Comparison of ENCODE assay signal across 1 cellular context in the genomic region with DNA sequence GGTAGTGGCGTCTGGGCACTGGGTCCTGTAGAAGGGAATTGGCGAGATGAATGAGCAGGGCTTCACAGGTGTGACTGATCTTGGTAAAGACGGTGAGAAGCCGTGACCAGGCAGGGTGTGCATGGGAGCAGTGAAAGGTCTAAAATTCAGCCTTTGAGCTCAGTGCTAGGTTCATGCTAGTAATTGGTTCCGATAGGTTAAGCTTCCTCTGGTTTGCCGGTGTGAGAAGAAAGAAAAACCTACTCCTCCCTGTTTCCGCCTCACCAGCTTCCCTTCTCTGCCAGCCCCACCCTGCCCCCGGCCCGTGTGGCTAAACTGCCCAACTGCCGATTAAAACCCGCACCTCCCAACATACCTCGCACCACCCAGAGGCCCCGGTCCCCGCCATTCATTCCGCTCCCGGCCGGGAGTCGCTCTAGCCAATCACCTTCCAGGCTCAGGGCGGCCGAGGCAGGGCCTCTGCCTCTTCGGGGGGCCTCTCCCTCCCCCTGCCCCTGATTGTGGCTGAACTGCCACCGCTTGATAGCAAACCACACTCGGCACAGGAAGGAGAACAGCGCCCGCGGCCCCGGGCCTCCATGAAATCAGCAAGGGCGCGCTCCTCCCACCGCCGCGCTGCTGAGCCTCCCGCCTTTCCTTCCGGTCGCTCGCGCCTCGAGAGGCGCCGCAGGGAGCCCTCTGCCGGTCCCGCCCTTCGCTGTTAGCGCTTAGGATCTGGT.
TF ChIP-seq lines count a peak whose summit lies in the region.

No MANE protein-coding gene starts in this region.

TF ChIP-seq in HEK293, 187 proteins besides CTCF, POLR2A, EP300 and RAD21 (continued from another document and continues in another):
- no peak for TF ChIP-seq ZNF530 (tag by site-specific recombination; IDR thresholded peaks at IDR 0.05; ENCODE audit: low read depth)
- TF ChIP-seq ZFP69B (tag by site-specific recombination; IDR thresholded peaks at IDR 0.05) = peak; percentile 10; the same call in 1 of the 2 replicates
- TF ChIP-seq ZNF626 (tag by site-specific recombination; IDR thresholded peaks at IDR 0.05) = no peak
- TF ChIP-seq AEBP2 (tag by site-specific recombination; IDR thresholded peaks at IDR 0.05; ENCODE audit: borderline replicate concordance) = no peak
- TF ChIP-seq ZNF248 (tag by site-specific recombination; IDR thresholded peaks at IDR 0.05) = no peak
- TF ChIP-seq, protein P1, sequence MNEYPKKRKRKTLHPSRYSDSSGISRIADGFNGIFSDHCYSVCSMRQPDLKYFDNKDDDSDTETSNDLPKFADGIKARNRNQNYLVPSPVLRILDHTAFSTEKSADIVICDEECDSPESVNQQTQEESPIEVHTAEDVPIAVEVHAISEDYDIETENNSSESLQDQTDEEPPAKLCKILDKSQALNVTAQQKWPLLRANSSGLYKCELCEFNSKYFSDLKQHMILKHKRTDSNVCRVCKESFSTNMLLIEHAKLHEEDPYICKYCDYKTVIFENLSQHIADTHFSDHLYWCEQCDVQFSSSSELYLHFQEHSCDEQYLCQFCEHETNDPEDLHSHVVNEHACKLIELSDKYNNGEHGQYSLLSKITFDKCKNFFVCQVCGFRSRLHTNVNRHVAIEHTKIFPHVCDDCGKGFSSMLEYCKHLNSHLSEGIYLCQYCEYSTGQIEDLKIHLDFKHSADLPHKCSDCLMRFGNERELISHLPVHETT (tag by site-specific recombination; IDR thresholded peaks at IDR 0.05) = no peak
- peak; percentile 79 for TF ChIP-seq ZNF335 (tag by site-specific recombination; conservative IDR thresholded peaks at IDR 0.05)
- TF ChIP-seq ZNF391 (tag by site-specific recombination; IDR thresholded peaks at IDR 0.05; ENCODE audit: borderline replicate concordance, low read depth) = peak; percentile 60; the same call in 1 of the 2 replicates
- TF ChIP-seq ZBTB17 (tag by site-specific recombination; IDR thresholded peaks at IDR 0.05) = peak; percentile 70; the same call in 1 of the 2 replicates
- TF ChIP-seq ZNF311 (tag by site-specific recombination; IDR thresholded peaks at IDR 0.05; ENCODE audit: borderline replicate concordance) = no peak
- TF ChIP-seq ZNF140 (tag by site-specific recombination; IDR thresholded peaks at IDR 0.05) = no peak
- 0 out of 2 replicates have a peak, but pooled peaks have one; percentile 37 for TF ChIP-seq ZBTB10 (tag by site-specific recombination; IDR thresholded peaks at IDR 0.05)
- TF ChIP-seq ZNF830 (tag by site-specific recombination; IDR thresholded peaks at IDR 0.05; ENCODE audit: low read depth) = no peak
- TF ChIP-seq, protein P2, sequence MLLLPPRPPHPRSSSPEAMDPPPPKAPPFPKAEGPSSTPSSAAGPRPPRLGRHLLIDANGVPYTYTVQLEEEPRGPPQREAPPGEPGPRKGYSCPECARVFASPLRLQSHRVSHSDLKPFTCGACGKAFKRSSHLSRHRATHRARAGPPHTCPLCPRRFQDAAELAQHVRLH (tag by site-specific recombination; IDR thresholded peaks at IDR 0.05) = no peak; the same call in 1 of the 2 replicates
- TF ChIP-seq ZNF561 (tag by site-specific recombination; IDR thresholded peaks at IDR 0.05; ENCODE audit: borderline replicate concordance) = peak; percentile 53; the same call in 1 of the 2 replicates
- TF ChIP-seq ZNF37A (tag by site-specific recombination; IDR thresholded peaks at IDR 0.05) = no peak
- TF ChIP-seq ZEB2 (tag by site-specific recombination; IDR thresholded peaks at IDR 0.05) = peak; percentile 67
- TF ChIP-seq ZNF768 (tag by site-specific recombination; IDR thresholded peaks at IDR 0.05) = no peak; the same call in 1 of the 2 replicates
- TF ChIP-seq SCRT2 (tag by site-specific recombination; IDR thresholded peaks at IDR 0.05) = peak; percentile 34; the same call in 1 of the 2 replicates
- TF ChIP-seq ZNF558 (tag by site-specific recombination; IDR thresholded peaks at IDR 0.05) = no peak
- TF ChIP-seq ZNF501 (tag by site-specific recombination; IDR thresholded peaks at IDR 0.05) = no peak
- no peak for TF ChIP-seq ZNF184 (tag by site-specific recombination; IDR thresholded peaks at IDR 0.05)
- no peak for TF ChIP-seq ZNF585B (tag by site-specific recombination; IDR thresholded peaks at IDR 0.05)
- TF ChIP-seq ZNF366 (tag by site-specific recombination; conservative IDR thresholded peaks at IDR 0.05) = no peak; the same call in 1 of the 2 replicates
- peak; percentile 72 for TF ChIP-seq ZNF398 (tag by site-specific recombination; IDR thresholded peaks at IDR 0.05)
- TF ChIP-seq PRDM1 (tag by site-specific recombination; IDR thresholded peaks at IDR 0.05) = 0 out of 2 replicates have a peak, but pooled peaks have one; percentile 46
- TF ChIP-seq ZNF707 (tag by site-specific recombination; IDR thresholded peaks at IDR 0.05) = no peak
- no peak for TF ChIP-seq ZNF658 (tag by site-specific recombination; IDR thresholded peaks at IDR 0.05)
- no peak for TF ChIP-seq MYNN (tag by site-specific recombination; IDR thresholded peaks at IDR 0.05; ENCODE audit: borderline replicate concordance)
- TF ChIP-seq, protein P3, sequence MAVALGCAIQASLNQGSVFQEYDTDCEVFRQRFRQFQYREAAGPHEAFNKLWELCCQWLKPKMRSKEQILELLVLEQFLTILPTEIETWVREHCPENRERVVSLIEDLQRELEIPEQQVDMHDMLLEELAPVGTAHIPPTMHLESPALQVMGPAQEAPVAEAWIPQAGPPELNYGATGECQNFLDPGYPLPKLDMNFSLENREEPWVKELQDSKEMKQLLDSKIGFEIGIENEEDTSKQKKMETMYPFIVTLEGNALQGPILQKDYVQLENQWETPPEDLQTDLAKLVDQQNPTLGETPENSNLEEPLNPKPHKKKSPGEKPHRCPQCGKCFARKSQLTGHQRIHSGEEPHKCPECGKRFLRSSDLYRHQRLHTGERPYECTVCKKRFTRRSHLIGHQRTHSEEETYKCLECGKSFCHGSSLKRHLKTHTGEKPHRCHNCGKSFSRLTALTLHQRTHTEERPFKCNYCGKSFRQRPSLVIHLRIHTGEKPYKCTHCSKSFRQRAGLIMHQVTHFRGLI (tag by site-specific recombination; IDR thresholded peaks at IDR 0.05) = 0 out of 2 replicates have a peak, but pooled peaks have one; percentile 35
- TF ChIP-seq ZNF76 (tag by site-specific recombination; IDR thresholded peaks at IDR 0.05; ENCODE audit: borderline replicate concordance, low read depth) = peak; percentile 96
- no peak for TF ChIP-seq ZNF416 (tag by site-specific recombination; IDR thresholded peaks at IDR 0.05)
- TF ChIP-seq ZNF623 (tag by site-specific recombination; IDR thresholded peaks at IDR 0.05) = no peak
- no peak for TF ChIP-seq ZNF571 (tag by site-specific recombination; IDR thresholded peaks at IDR 0.05)
- no peak for TF ChIP-seq ZNF521 (tag by site-specific recombination; IDR thresholded peaks at IDR 0.05)
- TF ChIP-seq ZNF664 (tag by site-specific recombination; IDR thresholded peaks at IDR 0.05) = no peak
- no peak for TF ChIP-seq ZNF211 (tag by site-specific recombination; IDR thresholded peaks at IDR 0.05; ENCODE audit: low read depth)
- TF ChIP-seq OVOL3 (tag by site-specific recombination; IDR thresholded peaks at IDR 0.05) = no peak
- TF ChIP-seq GLIS2 (tag by site-specific recombination; IDR thresholded peaks at IDR 0.05) = peak; percentile 98
- TF ChIP-seq, protein P4, sequence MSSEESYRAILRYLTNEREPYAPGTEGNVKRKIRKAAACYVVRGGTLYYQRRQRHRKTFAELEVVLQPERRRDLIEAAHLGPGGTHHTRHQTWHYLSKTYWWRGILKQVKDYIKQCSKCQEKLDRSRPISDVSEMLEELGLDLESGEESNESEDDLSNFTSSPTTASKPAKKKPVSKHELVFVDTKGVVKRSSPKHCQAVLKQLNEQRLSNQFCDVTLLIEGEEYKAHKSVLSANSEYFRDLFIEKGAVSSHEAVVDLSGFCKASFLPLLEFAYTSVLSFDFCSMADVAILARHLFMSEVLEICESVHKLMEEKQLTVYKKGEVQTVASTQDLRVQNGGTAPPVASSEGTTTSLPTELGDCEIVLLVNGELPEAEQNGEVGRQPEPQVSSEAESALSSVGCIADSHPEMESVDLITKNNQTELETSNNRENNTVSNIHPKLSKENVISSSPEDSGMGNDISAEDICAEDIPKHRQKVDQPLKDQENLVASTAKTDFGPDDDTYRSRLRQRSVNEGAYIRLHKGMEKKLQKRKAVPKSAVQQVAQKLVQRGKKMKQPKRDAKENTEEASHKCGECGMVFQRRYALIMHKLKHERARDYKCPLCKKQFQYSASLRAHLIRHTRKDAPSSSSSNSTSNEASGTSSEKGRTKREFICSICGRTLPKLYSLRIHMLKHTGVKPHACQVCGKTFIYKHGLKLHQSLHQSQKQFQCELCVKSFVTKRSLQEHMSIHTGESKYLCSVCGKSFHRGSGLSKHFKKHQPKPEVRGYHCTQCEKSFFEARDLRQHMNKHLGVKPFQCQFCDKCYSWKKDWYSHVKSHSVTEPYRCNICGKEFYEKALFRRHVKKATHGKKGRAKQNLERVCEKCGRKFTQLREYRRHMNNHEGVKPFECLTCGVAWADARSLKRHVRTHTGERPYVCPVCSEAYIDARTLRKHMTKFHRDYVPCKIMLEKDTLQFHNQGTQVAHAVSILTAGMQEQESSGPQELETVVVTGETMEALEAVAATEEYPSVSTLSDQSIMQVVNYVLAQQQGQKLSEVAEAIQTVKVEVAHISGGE (tag by site-specific recombination; conservative IDR thresholded peaks at IDR 0.05; ENCODE audit: low read depth) = peak; percentile 66
- TF ChIP-seq ZBTB8A (tag by site-specific recombination; IDR thresholded peaks at IDR 0.05) = peak; percentile 86
- TF ChIP-seq KLF8 (tag by site-specific recombination; IDR thresholded peaks at IDR 0.05) = peak; percentile 57; the same call in 1 of the 2 replicates
- TF ChIP-seq REPIN1 (tag by site-specific recombination; IDR thresholded peaks at IDR 0.05; ENCODE audit: low read depth) = no peak
- TF ChIP-seq KLF1 (tag by site-specific recombination; IDR thresholded peaks at IDR 0.05) = peak; percentile 80
- TF ChIP-seq ZNF138 (tag by site-specific recombination; IDR thresholded peaks at IDR 0.05; ENCODE audit: borderline replicate concordance) = no peak
- TF ChIP-seq ZNF132 (tag by site-specific recombination; IDR thresholded peaks at IDR 0.05; ENCODE audit: borderline replicate concordance) = no peak
- no peak for TF ChIP-seq ZNF701 (tag by site-specific recombination; IDR thresholded peaks at IDR 0.05)
- TF ChIP-seq ZNF610 (tag by site-specific recombination; IDR thresholded peaks at IDR 0.05; ENCODE audit: borderline replicate concordance) = peak; percentile 70; the same call in 1 of the 2 replicates
- TF ChIP-seq ZNF266 (tag by site-specific recombination; IDR thresholded peaks at IDR 0.05; ENCODE audit: low read depth) = no peak
- TF ChIP-seq ZNF221 (tag by site-specific recombination; IDR thresholded peaks at IDR 0.05; ENCODE audit: borderline replicate concordance) = no peak
- TF ChIP-seq ZNF514 (tag by site-specific recombination; IDR thresholded peaks at IDR 0.05) = no peak
- no peak for TF ChIP-seq ZNF175 (tag by site-specific recombination; IDR thresholded peaks at IDR 0.05)
- no peak for TF ChIP-seq ZNF19 (tag by site-specific recombination; IDR thresholded peaks at IDR 0.05; ENCODE audit: low read depth)
